Comparison of ENCODE assay signal across 19 cellular contexts in genomic region chr6:22049002-22049401, GRCh38.
"Had no signal": no experiment of that assay in that cellular context is flagged by ENCODE, and none has a peak within 500 bp of the region (broad histone marks: within the 10 kb centered on the region; RNA-seq: fewer than 3 reads in every experiment).

No MANE protein-coding gene starts in this region.

- H3K4me2 ChIP-seq: hepatocyte had no signal

- FAIRE-seq: small intestine had no signal

- H3K79me2 ChIP-seq: hepatocyte had no signal

- H3K4me3 ChIP-seq: colonic mucosa, hepatocyte, mucosa of descending colon, right atrium auricular region, sigmoid colon, suprapubic skin, thyroid gland, uterus had no signal

- DNase-seq: colonic mucosa; dermis blood vessel endothelial cell; erythroblast; foreskin melanocyte; head of caudate nucleus; mesendoderm; mucosa of descending colon; naive thymus-derived CD8-positive, alpha-beta T cell; sigmoid colon; small intestine; stimulated activated CD4-positive, alpha-beta T cell treated with anti-CD3 and anti-CD28 coated beads, Interleukin-12 subunit alpha, Interleukin-12 subunit beta, amount 100 ng/mL, for 4 hours; stimulated activated CD4-positive, alpha-beta T cell treated with anti-CD3 and anti-CD28 coated beads, Interleukin-2, amount 100 ng/mL, for 48 hours; stimulated activated naive CD8-positive, alpha-beta T cell treated with anti-CD3 and anti-CD28 coated beads, Interleukin-15, Interleukin-2, amounts not matched to agents 100 U/mL and 50 U/mL, for 24 hours; thyroid gland; uterus had no signal

- H3K27me3 ChIP-seq: colonic mucosa, hepatocyte, neutrophil, right atrium auricular region, sigmoid colon, suprapubic skin, thyroid gland, uterus had no signal

- H3K36me3 ChIP-seq: colonic mucosa, neutrophil, right atrium auricular region, sigmoid colon, suprapubic skin, thyroid gland, uterus had no signal

- H3K27ac ChIP-seq: colonic mucosa, hepatocyte, neutrophil, right atrium auricular region, suprapubic skin, thyroid gland had no signal

- H3K4me1 ChIP-seq: colonic mucosa, thyroid gland, uterus had no signal

- H2AFZ ChIP-seq: hepatocyte had no signal

- ATAC-seq: mucosa of descending colon; naive thymus-derived CD8-positive, alpha-beta T cell; stimulated activated naive CD8-positive, alpha-beta T cell treated with anti-CD3 and anti-CD28 coated beads, Interleukin-15, Interleukin-2, amounts not matched to agents 100 U/mL and 50 U/mL, for 24 hours had no signal

- H3K9me3 ChIP-seq: colonic mucosa, mucosa of descending colon, neutrophil, right atrium auricular region, sigmoid colon, suprapubic skin, thyroid gland, uterus had no signal
